ENCODE assay signal across 20 cellular contexts in genomic region chr19:1925544-1925943, GRCh38.
"Had no signal": no experiment of that assay in that cellular context is flagged by ENCODE, and none has a peak within 500 bp of the region (broad histone marks: within the 10 kb centered on the region; RNA-seq: fewer than 3 reads in every experiment).

No MANE protein-coding gene starts in this region.

- H3K9me3 ChIP-seq: esophagus muscularis mucosa, gastroesophageal sphincter, thoracic aorta, upper lobe of left lung had no signal

- H3K27me3 Mint-ChIP-seq: natural killer cell treated with Interleukin-12 subunit alpha and Interleukin-12 subunit beta and Interleukin-15 and Interleukin-18, amount 100 ng/mL, for 72 hours; stimulated activated naive B cell treated with anti-CD40 and anti-IgM and Interleukin-4, amounts not matched to agents 10 μg/mL and 1 μg/mL and 100 μg/mL, for 72 hours had no signal

- DNase-seq: activated CD4-positive, alpha-beta T cell treated with anti-CD3 and anti-CD28 coated beads for 1 hour; activated CD8-positive, alpha-beta memory T cell treated with anti-CD3 and anti-CD28 coated beads for 24 hours; activated CD8-positive, alpha-beta memory T cell treated with anti-CD3 and anti-CD28 coated beads, Interleukin-2, amount 50 U/mL, for 48 hours; activated effector memory CD4-positive, alpha-beta T cell treated with anti-CD3 and anti-CD28 coated beads, Interleukin-2, amount 50 U/mL, for 16 hours; activated naive CD4-positive, alpha-beta T cell treated with anti-CD3 and anti-CD28 coated beads, Interleukin-2, amount 50 U/mL, for 16 hours; activated T-cell treated with anti-CD3 and anti-CD28 coated beads, Interleukin-2, amount 50 U/mL, for 72 hours; effector CD4-positive, alpha-beta T cell; heart left ventricle; kidney; retina; stimulated activated naive B cell treated with anti-CD40 and anti-IgM and Interleukin-4, amounts not matched to agents 10 μg/mL and 1 μg/mL and 100 μg/mL, for 72 hours; T-helper 2 cell had no signal

- H3K4me3 Mint-ChIP-seq: activated T-cell treated with anti-CD3 and anti-CD28 coated beads, Interleukin-2, amount 50 U/mL, for 72 hours; mesothelial cell of epicardium; natural killer cell treated with Interleukin-12 subunit alpha and Interleukin-12 subunit beta and Interleukin-15 and Interleukin-18, amount 100 ng/mL, for 72 hours; stimulated activated naive B cell treated with anti-CD40 and anti-IgM and Interleukin-4, amounts not matched to agents 10 μg/mL and 1 μg/mL and 100 μg/mL, for 72 hours had no signal

- H3K27ac Mint-ChIP-seq: activated T-cell treated with anti-CD3 and anti-CD28 coated beads, Interleukin-2, amount 50 U/mL, for 72 hours; mesothelial cell of epicardium; natural killer cell treated with Interleukin-12 subunit alpha and Interleukin-12 subunit beta and Interleukin-15 and Interleukin-18, amount 100 ng/mL, for 72 hours; stimulated activated naive B cell treated with anti-CD40 and anti-IgM and Interleukin-4, amounts not matched to agents 10 μg/mL and 1 μg/mL and 100 μg/mL, for 72 hours had no signal

- H3K4me3 ChIP-seq: esophagus muscularis mucosa, gastroesophageal sphincter, heart left ventricle, lung, thoracic aorta, upper lobe of left lung had no signal

- H3K27me3 ChIP-seq: esophagus muscularis mucosa, gastroesophageal sphincter, heart left ventricle, upper lobe of left lung had no signal

- H3K36me3 Mint-ChIP-seq: natural killer cell treated with Interleukin-12 subunit alpha and Interleukin-12 subunit beta and Interleukin-15 and Interleukin-18, amount 100 ng/mL, for 72 hours had no signal

- H3K27ac ChIP-seq: esophagus muscularis mucosa, gastroesophageal sphincter, heart left ventricle, thoracic aorta, upper lobe of left lung, VCaP had no signal

- H3K9me3 Mint-ChIP-seq: activated T-cell treated with anti-CD3 and anti-CD28 coated beads, Interleukin-2, amount 50 U/mL, for 72 hours; natural killer cell treated with Interleukin-12 subunit alpha and Interleukin-12 subunit beta and Interleukin-15 and Interleukin-18, amount 100 ng/mL, for 72 hours had no signal
